Comparison of ENCODE assay signal across 36 cellular contexts in genomic region chr6:75975904-75976303, GRCh38.
"Had no signal": no experiment of that assay in that cellular context is flagged by ENCODE, and none has a peak within 500 bp of the region (broad histone marks: within the 10 kb centered on the region; RNA-seq: fewer than 3 reads in every experiment).

No MANE protein-coding gene starts in this region.

- H3K36me3 Mint-ChIP-seq: activated naive CD4-positive, alpha-beta T cell treated with anti-CD3 and anti-CD28 coated beads, Interleukin-2, amount 10 ng/mL, durations not matched to agents 7 days and 5 days; activated naive CD4-positive, alpha-beta T cell treated with anti-CD3 and anti-CD28 coated beads, Interleukin-2, amount 50 U/mL, for 24 hours; activated naive CD4-positive, alpha-beta T cell treated with anti-CD3 and anti-CD28 coated beads, Interleukin-2, amount 50 U/mL, for 72 hours; activated naive CD8-positive, alpha-beta T cell; activated naive CD8-positive, alpha-beta T cell treated with anti-CD3 and anti-CD28 coated beads for 36 hours; activated naive CD8-positive, alpha-beta T cell treated with anti-CD3 and anti-CD28 coated beads, Interleukin-2, amount 10 ng/mL, durations not matched to agents 7 days and 5 days; brain had no signal

- H3K27ac ChIP-seq: adrenal gland, ascending aorta, body of pancreas, brain microvascular endothelial cell, breast epithelium, cardiac muscle cell had no signal

- H3K27ac Mint-ChIP-seq: activated naive CD4-positive, alpha-beta T cell treated with anti-CD3 and anti-CD28 coated beads for 36 hours; activated naive CD4-positive, alpha-beta T cell treated with anti-CD3 and anti-CD28 coated beads, Interleukin-2, amount 10 ng/mL, durations not matched to agents 7 days and 5 days; activated naive CD4-positive, alpha-beta T cell treated with anti-CD3 and anti-CD28 coated beads, Interleukin-2, amount 50 U/mL, for 24 hours; activated naive CD4-positive, alpha-beta T cell treated with anti-CD3 and anti-CD28 coated beads, Interleukin-2, amount 50 U/mL, for 72 hours; activated naive CD8-positive, alpha-beta T cell; activated naive CD8-positive, alpha-beta T cell treated with anti-CD3 and anti-CD28 coated beads for 36 hours; activated naive CD8-positive, alpha-beta T cell treated with anti-CD3 and anti-CD28 coated beads, Interleukin-2, amount 10 ng/mL, durations not matched to agents 7 days and 5 days; activated naive CD8-positive, alpha-beta T cell treated with anti-CD3 and anti-CD28 coated beads, Interleukin-2, amount 50 U/mL, for 24 hours; activated T-cell treated with anti-CD3 and anti-CD28 coated beads, Interleukin-2, amount 50 U/mL, for 24 hours; activated T-cell treated with anti-CD3 and anti-CD28 coated beads, Interleukin-2, amount 50 U/mL, for 72 hours; activated T-helper 1 cell treated with anti-CD3 and anti-CD28 coated beads, Interleukin-12 subunit alpha, Interleukin-12 subunit beta, Interleukin-2, Interleukin-4 antibody, amounts not matched to agents 30 ng/mL and 10 ng/mL and 1 ng/mL, durations not matched to agents 14 hours and 24 hours and 36 hours; activated T-helper 17 cell treated with anti-CD3 and anti-CD28 coated beads, Interleukin-2, amount 50 U/mL, for 72 hours; activated T-helper 2 cell treated with anti-CD3 and anti-CD28 coated beads, Interferon-gamma antibody, Interleukin-2, Interleukin-4, amounts not matched to agents 10 μg/mL and 5 μg/mL and 100 μg/mL, durations not matched to agents 14 hours and 24 hours and 36 hours; brain had no signal

- H3K4me3 Mint-ChIP-seq: activated naive CD4-positive, alpha-beta T cell treated with anti-CD3 and anti-CD28 coated beads for 36 hours; activated naive CD4-positive, alpha-beta T cell treated with anti-CD3 and anti-CD28 coated beads, Interleukin-2, amount 10 ng/mL, durations not matched to agents 7 days and 5 days; activated naive CD4-positive, alpha-beta T cell treated with anti-CD3 and anti-CD28 coated beads, Interleukin-2, amount 50 U/mL, for 24 hours; activated naive CD8-positive, alpha-beta T cell; activated naive CD8-positive, alpha-beta T cell treated with anti-CD3 and anti-CD28 coated beads for 36 hours; activated naive CD8-positive, alpha-beta T cell treated with anti-CD3 and anti-CD28 coated beads, Interleukin-2, amount 10 ng/mL, durations not matched to agents 7 days and 5 days; activated naive CD8-positive, alpha-beta T cell treated with anti-CD3 and anti-CD28 coated beads, Interleukin-2, amount 50 U/mL, for 24 hours; activated T-cell treated with anti-CD3 and anti-CD28 coated beads, Interleukin-2, amount 50 U/mL, for 24 hours; activated T-cell treated with anti-CD3 and anti-CD28 coated beads, Interleukin-2, amount 50 U/mL, for 4 hours; activated T-cell treated with anti-CD3 and anti-CD28 coated beads, Interleukin-2, amount 50 U/mL, for 72 hours; activated T-helper 1 cell treated with anti-CD3 and anti-CD28 coated beads, Interleukin-12 subunit alpha, Interleukin-12 subunit beta, Interleukin-2, Interleukin-4 antibody, amounts not matched to agents 30 ng/mL and 10 ng/mL and 1 ng/mL, durations not matched to agents 14 hours and 24 hours and 36 hours; activated T-helper 17 cell treated with anti-CD3 and anti-CD28 coated beads, Interleukin-2, amount 50 U/mL, for 72 hours; brain; central memory CD8-positive, alpha-beta T cell had no signal

- H3K9me3 ChIP-seq: adrenal gland, ascending aorta, body of pancreas, breast epithelium had no signal

- H3K4me3 ChIP-seq: adrenal gland, ascending aorta, body of pancreas, breast epithelium, cardiac muscle cell had no signal

- H3K4me1 ChIP-seq: adrenal gland, ascending aorta, body of pancreas, breast epithelium had no signal

- H3K36me3 ChIP-seq: adrenal gland, ascending aorta, brain microvascular endothelial cell, breast epithelium, cardiac muscle cell had no signal

- H3K9me3 Mint-ChIP-seq: activated naive CD4-positive, alpha-beta T cell treated with anti-CD3 and anti-CD28 coated beads for 36 hours; activated naive CD4-positive, alpha-beta T cell treated with anti-CD3 and anti-CD28 coated beads, Interleukin-2, amount 10 ng/mL, durations not matched to agents 7 days and 5 days; activated naive CD4-positive, alpha-beta T cell treated with anti-CD3 and anti-CD28 coated beads, Interleukin-2, amount 50 U/mL, for 24 hours; activated naive CD8-positive, alpha-beta T cell treated with anti-CD3 and anti-CD28 coated beads for 36 hours; activated naive CD8-positive, alpha-beta T cell treated with anti-CD3 and anti-CD28 coated beads, Interleukin-2, amount 10 ng/mL, durations not matched to agents 7 days and 5 days; activated T-cell treated with anti-CD3 and anti-CD28 coated beads, Interleukin-2, amount 50 U/mL, for 24 hours; activated T-cell treated with anti-CD3 and anti-CD28 coated beads, Interleukin-2, amount 50 U/mL, for 4 hours; activated T-helper 1 cell treated with anti-CD3 and anti-CD28 coated beads, Interleukin-12 subunit alpha, Interleukin-12 subunit beta, Interleukin-2, Interleukin-4 antibody, amounts not matched to agents 30 ng/mL and 10 ng/mL and 1 ng/mL, durations not matched to agents 14 hours and 24 hours and 36 hours; activated T-helper 17 cell treated with anti-CD3 and anti-CD28 coated beads, Interleukin-2, amount 50 U/mL, for 72 hours; activated T-helper 2 cell treated with anti-CD3 and anti-CD28 coated beads, Interferon-gamma antibody, Interleukin-2, Interleukin-4, amounts not matched to agents 10 μg/mL and 5 μg/mL and 100 μg/mL, durations not matched to agents 14 hours and 24 hours and 36 hours; brain; central memory CD8-positive, alpha-beta T cell had no signal

- DNase-seq: activated effector memory CD4-positive, alpha-beta T cell treated with anti-CD3 and anti-CD28 coated beads, Interleukin-2, amount 50 U/mL, for 16 hours; activated effector memory CD4-positive, alpha-beta T cell treated with Interleukin-2 at 50 U/mL for 16 hours; activated gamma-delta T cell treated with Interleukin-2 at 50 U/mL for 16 hours; activated naive CD4-positive, alpha-beta T cell; activated naive CD4-positive, alpha-beta T cell treated with anti-CD3 and anti-CD28 coated beads for 36 hours; activated naive CD4-positive, alpha-beta T cell treated with anti-CD3 and anti-CD28 coated beads, Interleukin-2, amount 10 ng/mL, durations not matched to agents 7 days and 5 days; activated naive CD4-positive, alpha-beta T cell treated with anti-CD3 and anti-CD28 coated beads, Interleukin-2, amount 50 U/mL, for 16 hours; activated naive CD4-positive, alpha-beta T cell treated with Interleukin-2 at 50 U/mL for 16 hours; activated naive CD8-positive, alpha-beta T cell treated with anti-CD3 and anti-CD28 coated beads for 36 hours; activated naive CD8-positive, alpha-beta T cell treated with anti-CD3 and anti-CD28 coated beads, Interleukin-2, amount 10 ng/mL, durations not matched to agents 7 days and 5 days; activated naive CD8-positive, alpha-beta T cell treated with anti-CD3 and anti-CD28 coated beads, Interleukin-2, amount 50 U/mL, for 24 hours; activated T-cell treated with anti-CD3 and anti-CD28 coated beads, Interleukin-2, amount 50 U/mL, for 24 hours; activated T-cell treated with anti-CD3 and anti-CD28 coated beads, Interleukin-2, amount 50 U/mL, for 4 hours; activated T-cell treated with anti-CD3 and anti-CD28 coated beads, Interleukin-2, amount 50 U/mL, for 48 hours; activated T-cell treated with anti-CD3 and anti-CD28 coated beads, Interleukin-2, amount 50 U/mL, for 72 hours; adrenal gland; amniotic stem cell; amygdala; anterior cingulate cortex; aorta; body of pancreas; brain microvascular endothelial cell; caudate nucleus; central memory CD4-positive, alpha-beta T cell; cerebellar nuclear complex had no signal

- H3K4me1 Mint-ChIP-seq: activated naive CD4-positive, alpha-beta T cell treated with anti-CD3 and anti-CD28 coated beads, Interleukin-2, amount 10 ng/mL, durations not matched to agents 7 days and 5 days; activated naive CD4-positive, alpha-beta T cell treated with anti-CD3 and anti-CD28 coated beads, Interleukin-2, amount 50 U/mL, for 24 hours; activated naive CD8-positive, alpha-beta T cell treated with anti-CD3 and anti-CD28 coated beads for 36 hours; activated naive CD8-positive, alpha-beta T cell treated with anti-CD3 and anti-CD28 coated beads, Interleukin-2, amount 10 ng/mL, durations not matched to agents 7 days and 5 days; activated naive CD8-positive, alpha-beta T cell treated with anti-CD3 and anti-CD28 coated beads, Interleukin-2, amount 50 U/mL, for 24 hours; activated T-helper 17 cell treated with anti-CD3 and anti-CD28 coated beads, Interleukin-2, amount 50 U/mL, for 72 hours; brain; central memory CD8-positive, alpha-beta T cell had no signal

- H3K27me3 ChIP-seq: adrenal gland, ascending aorta, body of pancreas, brain microvascular endothelial cell, breast epithelium, cardiac muscle cell had no signal

- H3K27me3 Mint-ChIP-seq: activated naive CD4-positive, alpha-beta T cell treated with anti-CD3 and anti-CD28 coated beads, Interleukin-2, amount 10 ng/mL, durations not matched to agents 7 days and 5 days; activated naive CD4-positive, alpha-beta T cell treated with anti-CD3 and anti-CD28 coated beads, Interleukin-2, amount 50 U/mL, for 24 hours; activated naive CD8-positive, alpha-beta T cell treated with anti-CD3 and anti-CD28 coated beads, Interleukin-2, amount 10 ng/mL, durations not matched to agents 7 days and 5 days; activated naive CD8-positive, alpha-beta T cell treated with anti-CD3 and anti-CD28 coated beads, Interleukin-2, amount 50 U/mL, for 24 hours; activated T-cell treated with anti-CD3 and anti-CD28 coated beads, Interleukin-2, amount 50 U/mL, for 24 hours; brain; central memory CD8-positive, alpha-beta T cell had no signal
